ENCODE assay signal across 10 cellular contexts in genomic region chr20:48846516-48847492, GRCh38. TPM values are rescaled to one million over a fixed set of nuclear protein-coding genes. Genes with fewer than 3 reads are reported as not detected.
DNase-seq lines count a peak whose midpoint lies in the region; ATAC-seq and TF ChIP-seq lines count a peak whose summit lies in the region.
"Had no signal": no experiment of that assay in that cellular context is flagged by ENCODE, and none has a peak within 500 bp of the region (broad histone marks: within the 10 kb centered on the region; RNA-seq: fewer than 3 reads in every experiment).

No MANE protein-coding gene starts in this region.

- H3K4me3 Mint-ChIP-seq in IgD-negative memory B cell (peak overlapping the region in 2 of 4 donors; percentile 68 to 79), neural crest cell (no peak overlapping the region)

- no peak overlapping the region for H3K9ac ChIP-seq in Karpas-422 (ENCODE audit: low read length)

- no peaks in the 10 kb centered on the region for H3K36me3 ChIP-seq in effector memory CD4-positive, alpha-beta T cell (ENCODE audit: control insufficient read depth, insufficient read depth, low read length)
- no peaks in the 10 kb centered on the region for H3K36me3 ChIP-seq in Karpas-422 (ENCODE audit: insufficient read depth, low read length)

- no peak overlapping the region for H2AFZ ChIP-seq in Karpas-422 (ENCODE audit: low read length)

- no peaks in the 10 kb centered on the region for H3K27me3 ChIP-seq in effector memory CD4-positive, alpha-beta T cell (replicated peaks; ENCODE audit: control insufficient read depth, insufficient read depth, low read length, poor library complexity, severe bottlenecking)
- H3K27me3 ChIP-seq in Karpas-422 (ENCODE audit: low read length), result no peaks in the 10 kb centered on the region

- peak; percentile 95 for ATAC-seq in GM21786 (IDR thresholded peaks at IDR 0.05; ENCODE audit: unreplicated experiment)

- no peaks in the 10 kb centered on the region for H3K9me2 ChIP-seq in Karpas-422 (replicated peaks; ENCODE audit: insufficient read depth, low read length)

- H3K4me3 ChIP-seq in effector memory CD4-positive, alpha-beta T cell (ENCODE audit: insufficient read depth, low read depth, low read length, poor library complexity, severe bottlenecking), result no peak overlapping the region
- no peak overlapping the region for H3K4me3 ChIP-seq in Karpas-422 (ENCODE audit: low read length)

- H3K27ac Mint-ChIP-seq in IgD-negative memory B cell, result peak overlapping the region in 2 of 3 donors; percentile 19 to 89
- H3K27ac Mint-ChIP-seq in neural crest cell (ENCODE audit: unreplicated experiment), result peak overlapping the region; percentile 58

- no peak overlapping the region for H3K4me2 ChIP-seq in Karpas-422 (ENCODE audit: low read depth, low read length, poor library complexity, severe bottlenecking)

- H3K9me3 ChIP-seq in effector memory CD4-positive, alpha-beta T cell (ENCODE audit: control insufficient read depth, low read length), result no peaks in the 10 kb centered on the region
- no peaks in the 10 kb centered on the region for H3K9me3 ChIP-seq in Karpas-422 (ENCODE audit: low read length)

- H3K9me3 Mint-ChIP-seq in IgD-negative memory B cell, result no peaks in the 10 kb centered on the region
- no peaks in the 10 kb centered on the region for H3K9me3 Mint-ChIP-seq in neural crest cell

- H3K4me1 Mint-ChIP-seq in IgD-negative memory B cell, result peaks cover 20 to 45% (median 38%) of the 10 kb centered on the region in 3 donors
- peaks cover 37% of the 10 kb centered on the region for H3K4me1 Mint-ChIP-seq in neural crest cell

- no peak overlapping the region for H3K27ac ChIP-seq in effector memory CD4-positive, alpha-beta T cell (ENCODE audit: insufficient read depth, low read length, poor library complexity, severe bottlenecking)
- no peak overlapping the region for H3K27ac ChIP-seq in Karpas-422 (ENCODE audit: low read length)
- H3K27ac ChIP-seq: 22Rv1, VCaP had no signal

- no peaks in the 10 kb centered on the region for H3K79me2 ChIP-seq in Karpas-422 (ENCODE audit: low read length)

- DNase-seq in DMS 273 (lab: John Stamatoyannopoulos, UW; ENCODE audit: unreplicated experiment) (peak; percentile 30), DMS 273 treated with DMSO at 0.1 percent for 48 hours (lab: John Stamatoyannopoulos, UW) (no peak), neural crest cell (ENCODE audit: low read depth, low spot score) (peak; percentile 20), Karpas-422 (no peak)
- peak; percentile 40 for DNase-seq in activated CD8-positive, alpha-beta memory T cell treated with anti-CD3 and anti-CD28 coated beads, Interleukin-2, amount 50 U/mL, for 4 hours
- DNase-seq in effector memory CD4-positive, alpha-beta T cell, result no peak

- H3K4me1 ChIP-seq in effector memory CD4-positive, alpha-beta T cell (ENCODE audit: control insufficient read depth, insufficient read depth, low read length, poor library complexity, severe bottlenecking), result no peaks in the 10 kb centered on the region
- peaks cover 10% of the 10 kb centered on the region for H3K4me1 ChIP-seq in Karpas-422 (ENCODE audit: low read length)

- no peaks in the 10 kb centered on the region for H4K20me1 ChIP-seq in Karpas-422 (ENCODE audit: insufficient read depth, low read depth, low read length)

- no peaks in the 10 kb centered on the region for H3K27me3 Mint-ChIP-seq in IgD-negative memory B cell
- no peaks in the 10 kb centered on the region for H3K27me3 Mint-ChIP-seq in neural crest cell (ENCODE audit: low read depth)

- H3K36me3 Mint-ChIP-seq in IgD-negative memory B cell (no peaks in the 10 kb centered on the region), neural crest cell (ENCODE audit: low read depth) (no peaks in the 10 kb centered on the region)

- TF ChIP-seq CTCF in neural crest cell (conservative IDR thresholded peaks at IDR 0.05), result no peak

RNA-seq across cellular contexts. Expression of gene PREX1, which starts 19.0 kb away (rescaled TPM):
- polyA plus RNA-seq in IgD-negative memory B cell, result 41.7 TPM
- 72.4 and 73.7 TPM in 2 replicates for total RNA-seq in neural crest cell
- not detected in 2 replicates for total RNA-seq in Karpas-422 (2014; rRNA removed; shearing (Covaris generic); ENCODE audit: low replicate concordance)

Comparison
In these comparisons a context has a peak if more than half of its experiments do, and no peak if none do; other contexts are left out.
1. DNase-seq: peak in DMS 273 (single experiment), activated CD8-positive, alpha-beta memory T cell treated with anti-CD3 and anti-CD28 coated beads, Interleukin-2, amount 50 U/mL, for 4 hours (single experiment) and neural crest cell (single experiment); none in DMS 273 treated with DMSO at 0.1 percent for 48 hours (single experiment), effector memory CD4-positive, alpha-beta T cell (0 of 3) and Karpas-422 (single experiment).
2. RNA of gene PREX1, which starts 19.0 kb away (total RNA-seq): 72.4 to 73.7 TPM in neural crest cell; not detected in Karpas-422; every median in the first group is over 10 times any median in the second.